15 cellular contexts compared by ENCODE assay signal in genomic region chr5:56159521-56159947, GRCh38.
DNase-seq lines count a peak whose midpoint lies in the region; ATAC-seq and TF ChIP-seq lines count a peak whose summit lies in the region.
"Had no signal": no experiment of that assay in that cellular context is flagged by ENCODE, and none has a peak within 500 bp of the region (broad histone marks: within the 10 kb centered on the region; RNA-seq: fewer than 3 reads in every experiment).

No MANE protein-coding gene starts in this region.

- no peaks in the 10 kb centered on the region for H3K9me3 Mint-ChIP-seq in natural killer cell
- H3K9me3 Mint-ChIP-seq in natural killer cell treated with Interleukin-12 subunit alpha and Interleukin-12 subunit beta and Interleukin-15 and Interleukin-18, amount 100 ng/mL, for 72 hours = no peaks in the 10 kb centered on the region
- no peaks in the 10 kb centered on the region for H3K9me3 Mint-ChIP-seq in T-helper 1 cell treated with Interleukin-12 subunit alpha and Interleukin-12 subunit beta and Interleukin-4 antibody, amounts not matched to agents 30 μg/mL and 1 μg/mL, for 36 hours
- H3K9me3 Mint-ChIP-seq: memory B cell had no signal

- no peaks in the 10 kb centered on the region for H3K27me3 ChIP-seq in transverse colon
- H3K27me3 ChIP-seq: brain microvascular endothelial cell had no signal

- H3K36me3 ChIP-seq in transverse colon = no peaks in the 10 kb centered on the region
- H3K36me3 ChIP-seq: brain microvascular endothelial cell, prostate gland had no signal

- H3K4me3 ChIP-seq in transverse colon = no peak overlapping the region
- H3K4me3 ChIP-seq: prostate gland had no signal

- no peak for TF ChIP-seq EP300 in transverse colon (IDR thresholded peaks at IDR 0.05; ENCODE audit: low read depth)

- H3K9me3 ChIP-seq in transverse colon = no peaks in the 10 kb centered on the region
- H3K9me3 ChIP-seq: prostate gland had no signal

- peak overlapping the region in 1 of 4 donors; percentile 32 for H3K27ac ChIP-seq in transverse colon
- H3K27ac ChIP-seq: brain microvascular endothelial cell, prostate gland had no signal

- H3K36me3 Mint-ChIP-seq in natural killer cell = no peaks in the 10 kb centered on the region
- H3K36me3 Mint-ChIP-seq in natural killer cell treated with Interleukin-12 subunit alpha and Interleukin-12 subunit beta and Interleukin-15 and Interleukin-18, amount 100 ng/mL, for 72 hours = no peaks in the 10 kb centered on the region
- peaks cover 6% of the 10 kb centered on the region for H3K36me3 Mint-ChIP-seq in T-helper 1 cell treated with Interleukin-12 subunit alpha and Interleukin-12 subunit beta and Interleukin-4 antibody, amounts not matched to agents 30 μg/mL and 1 μg/mL, for 36 hours (ENCODE audit: low read depth)
- H3K36me3 Mint-ChIP-seq: memory B cell had no signal

- TF ChIP-seq POLR2A in transverse colon (IDR thresholded peaks at IDR 0.05) = no peak

- 73 to 81% methylated on average over 3 to 7 of the region's 7 CpGs for WGBS in transverse colon (ENCODE audit: low coverage in 1 of 2), 2 donors

- peaks cover 6 to 9% of the 10 kb centered on the region in 2 donors for H3K27me3 Mint-ChIP-seq in natural killer cell (ENCODE audit: low read depth in 2 of 2)
- H3K27me3 Mint-ChIP-seq in natural killer cell treated with Interleukin-12 subunit alpha and Interleukin-12 subunit beta and Interleukin-15 and Interleukin-18, amount 100 ng/mL, for 72 hours = peaks cover 8 to 16% of the 10 kb centered on the region in 2 donors
- H3K27me3 Mint-ChIP-seq in T-helper 1 cell treated with Interleukin-12 subunit alpha and Interleukin-12 subunit beta and Interleukin-4 antibody, amounts not matched to agents 30 μg/mL and 1 μg/mL, for 36 hours (ENCODE audit: low read depth) = no peaks in the 10 kb centered on the region

- peaks cover 0 to 20% (median 0%) of the 10 kb centered on the region in 4 donors for H3K4me1 ChIP-seq in transverse colon
- H3K4me1 ChIP-seq: prostate gland had no signal

- TF ChIP-seq CTCF in natural killer cell (IDR thresholded peaks at IDR 0.05) = no peak
- no peak for TF ChIP-seq CTCF in transverse colon (IDR thresholded peaks at IDR 0.05)

- in situ Hi-C loops in transverse colon (cut with MboI; ENCODE audit: low pct_ligation_motif_present in 1 of 4, low pct_unique_long_range_greater_than_20kb in 1 of 4, low sequenced_read_pairs in 3 of 4) = no loop called here

- DNase-seq in natural killer cell (no peak), left lobe of liver (ENCODE audit: low spot score) (no peak), transverse colon (no peak), GOT3 (lab: John Stamatoyannopoulos, UW) (no peak), T1000 (lab: John Stamatoyannopoulos, UW) (no peak)
- no peak for DNase-seq in natural killer cell treated with Interleukin-12 subunit alpha and Interleukin-12 subunit beta and Interleukin-15 and Interleukin-18, amount 100 ng/mL, for 72 hours (ENCODE audit: low spot score)
- DNase-seq: activated CD8-positive, alpha-beta memory T cell treated with anti-CD3 and anti-CD28 coated beads, Interleukin-2, amount 50 U/mL, for 48 hours; brain microvascular endothelial cell; KG1; stimulated activated CD4-positive, alpha-beta T cell treated with anti-CD3 and anti-CD28 coated beads, Interleukin-4, amount 100 ng/mL, for 1 hour; stimulated activated naive CD4-positive, alpha-beta T cell treated with Interleukin-2 at 50 U/mL for 16 hours had no signal

- intact Hi-C loops in natural killer cell (cut with micrococcal nuclease) (no loop called here), transverse colon (cut with DNase I; ENCODE audit: low total_unique reads) (no loop called here)

- H3K27ac Mint-ChIP-seq in natural killer cell = no peak overlapping the region
- no peak overlapping the region for H3K27ac Mint-ChIP-seq in natural killer cell treated with Interleukin-12 subunit alpha and Interleukin-12 subunit beta and Interleukin-15 and Interleukin-18, amount 100 ng/mL, for 72 hours
- H3K27ac Mint-ChIP-seq in T-helper 1 cell treated with Interleukin-12 subunit alpha and Interleukin-12 subunit beta and Interleukin-4 antibody, amounts not matched to agents 30 μg/mL and 1 μg/mL, for 36 hours = peak overlapping the region; percentile 96
- H3K27ac Mint-ChIP-seq: memory B cell had no signal

- ATAC-seq in natural killer cell (peak in 2 of 3 donors; percentile 22 to 34), left lobe of liver (peak; percentile 31), GM18870 (IDR thresholded peaks at IDR 0.05; ENCODE audit: unreplicated experiment) (no peak)
- ATAC-seq in natural killer cell treated with Interleukin-12 subunit alpha and Interleukin-12 subunit beta and Interleukin-15 and Interleukin-18, amount 100 ng/mL, for 72 hours = no peak

- H3K4me1 Mint-ChIP-seq in natural killer cell = peaks cover 10 to 20% of the 10 kb centered on the region in 2 donors
- H3K4me1 Mint-ChIP-seq in natural killer cell treated with Interleukin-12 subunit alpha and Interleukin-12 subunit beta and Interleukin-15 and Interleukin-18, amount 100 ng/mL, for 72 hours (ENCODE audit: low read depth in 2 of 2) = peaks cover 22 to 34% of the 10 kb centered on the region in 2 donors
- peaks cover 76% of the 10 kb centered on the region for H3K4me1 Mint-ChIP-seq in T-helper 1 cell treated with Interleukin-12 subunit alpha and Interleukin-12 subunit beta and Interleukin-4 antibody, amounts not matched to agents 30 μg/mL and 1 μg/mL, for 36 hours (ENCODE audit: low read depth)

- no peak overlapping the region for H3K4me3 Mint-ChIP-seq in natural killer cell
- H3K4me3 Mint-ChIP-seq in natural killer cell treated with Interleukin-12 subunit alpha and Interleukin-12 subunit beta and Interleukin-15 and Interleukin-18, amount 100 ng/mL, for 72 hours = no peak overlapping the region
- H3K4me3 Mint-ChIP-seq in T-helper 1 cell treated with Interleukin-12 subunit alpha and Interleukin-12 subunit beta and Interleukin-4 antibody, amounts not matched to agents 30 μg/mL and 1 μg/mL, for 36 hours = peak overlapping the region; percentile 80
- H3K4me3 Mint-ChIP-seq: memory B cell had no signal

Comparison
In these comparisons a context has a peak if more than half of its experiments do, and no peak if none do; other contexts are left out.
1. ATAC-seq: peak in natural killer cell (2 of 3) and left lobe of liver (single experiment); none in natural killer cell treated with Interleukin-12 subunit alpha and Interleukin-12 subunit beta and Interleukin-15 and Interleukin-18, amount 100 ng/mL, for 72 hours (0 of 2) and GM18870 (single experiment).